ENCODE assay signal across 8 cellular contexts in the genomic region with DNA sequence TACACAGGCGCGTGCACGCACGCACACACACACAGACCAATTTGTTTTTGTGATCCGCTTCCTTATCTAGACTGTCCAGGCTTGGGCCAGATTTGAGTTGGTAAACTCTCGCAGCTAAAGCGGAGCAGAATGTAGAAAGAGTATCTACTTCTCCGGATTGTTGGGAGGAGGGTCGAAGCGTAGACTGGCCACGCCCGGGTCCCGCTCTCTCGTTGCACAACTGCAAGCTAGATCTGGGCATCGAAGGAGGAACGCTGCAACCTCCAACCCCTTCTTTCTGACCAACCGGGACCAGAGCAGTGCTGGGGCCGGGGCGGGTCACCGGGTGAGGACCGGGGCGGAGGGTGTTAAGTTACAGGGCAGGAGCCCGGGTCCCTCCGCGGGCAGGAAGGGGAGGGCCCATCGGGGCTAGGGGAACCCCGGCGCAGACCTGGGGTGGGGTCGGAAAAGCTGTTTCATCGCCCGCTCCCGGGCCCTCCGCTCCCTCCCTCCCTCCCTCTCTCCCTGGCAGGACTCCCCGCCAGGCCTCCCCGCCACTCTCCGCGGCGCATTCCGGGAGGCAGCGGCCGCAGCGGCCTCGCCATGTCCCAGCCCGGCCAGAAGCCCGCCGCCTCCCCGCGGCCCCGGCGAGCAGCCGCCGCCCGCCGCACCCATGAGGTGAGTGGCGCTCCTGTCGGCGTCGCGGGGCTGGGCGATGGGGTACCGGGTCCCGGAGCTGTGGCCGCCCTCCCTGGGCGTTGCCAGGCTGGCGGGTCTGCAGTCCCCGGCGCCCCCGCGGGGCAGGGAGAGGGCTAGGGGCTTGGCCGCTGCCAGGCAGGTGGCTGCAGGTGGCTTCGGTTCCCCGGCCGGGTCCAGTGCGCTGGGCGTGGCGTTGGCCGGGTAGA. TPM values are rescaled to one million over a fixed set of nuclear protein-coding genes. Genes with fewer than 3 reads are reported as not detected.
DNase-seq lines count a peak whose midpoint lies in the region; ATAC-seq and TF ChIP-seq lines count a peak whose summit lies in the region.

A gene with protein sequence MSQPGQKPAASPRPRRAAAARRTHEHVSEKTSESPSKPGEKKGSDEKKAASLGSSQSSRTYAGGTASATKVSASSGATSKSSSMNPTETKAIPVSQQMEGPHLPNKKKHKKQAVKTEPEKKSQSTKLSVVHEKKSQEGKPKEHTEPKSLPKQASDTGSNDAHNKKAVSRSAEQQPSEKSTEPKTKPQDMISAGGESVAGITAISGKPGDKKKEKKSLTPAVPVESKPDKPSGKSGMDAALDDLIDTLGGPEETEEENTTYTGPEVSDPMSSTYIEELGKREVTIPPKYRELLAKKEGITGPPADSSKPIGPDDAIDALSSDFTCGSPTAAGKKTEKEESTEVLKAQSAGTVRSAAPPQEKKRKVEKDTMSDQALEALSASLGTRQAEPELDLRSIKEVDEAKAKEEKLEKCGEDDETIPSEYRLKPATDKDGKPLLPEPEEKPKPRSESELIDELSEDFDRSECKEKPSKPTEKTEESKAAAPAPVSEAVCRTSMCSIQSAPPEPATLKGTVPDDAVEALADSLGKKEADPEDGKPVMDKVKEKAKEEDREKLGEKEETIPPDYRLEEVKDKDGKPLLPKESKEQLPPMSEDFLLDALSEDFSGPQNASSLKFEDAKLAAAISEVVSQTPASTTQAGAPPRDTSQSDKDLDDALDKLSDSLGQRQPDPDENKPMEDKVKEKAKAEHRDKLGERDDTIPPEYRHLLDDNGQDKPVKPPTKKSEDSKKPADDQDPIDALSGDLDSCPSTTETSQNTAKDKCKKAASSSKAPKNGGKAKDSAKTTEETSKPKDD (plus strand): TSS at position 536 of the 884 bp plus-strand sequence. CDS start 47 bp downstream, at position 583.

- in situ Hi-C loops in transverse colon (cut with MboI; ENCODE audit: low pct_ligation_motif_present in 1 of 4, low pct_unique_long_range_greater_than_20kb in 1 of 4, low sequenced_read_pairs in 3 of 4): no loop called here

- peak within 1 kb of the TSS; percentile 74 to 90 for H3K4me3 ChIP-seq in SK-N-SH (ENCODE audit: low read depth in 2 of 2, low read length in 1 of 2)
- peak within 1 kb of the TSS; percentile 72 for H3K4me3 ChIP-seq in parathyroid adenoma (ENCODE audit: low read depth, low read length)
- H3K4me3 ChIP-seq in transverse colon: peak within 1 kb of the TSS; percentile 66 to 94 (median 84)

- H3K36me3 Mint-ChIP-seq in activated naive CD4-positive, alpha-beta T cell treated with anti-CD3 and anti-CD28 coated beads, Interleukin-2, amount 50 U/mL, for 72 hours: peaks cover 4 to 11% of the 10 kb centered on the region in 2 donors
- H3K36me3 Mint-ChIP-seq in glutamatergic neuron (ENCODE audit: unreplicated experiment): no peaks in the 10 kb centered on the region

- H3F3A ChIP-seq in SK-N-SH (replicated peaks; ENCODE audit: insufficient read depth): peaks cover 21% of the 10 kb centered on the region

- DNase-seq in DMS 273 (lab: John Stamatoyannopoulos, UW; ENCODE audit: unreplicated experiment): peak; percentile 87
- peak; percentile 65 for DNase-seq in HT-29 (ENCODE audit: low spot score)
- peak; percentile 82 for DNase-seq in SK-N-SH
- DNase-seq in activated naive CD4-positive, alpha-beta T cell treated with anti-CD3 and anti-CD28 coated beads, Interleukin-2, amount 50 U/mL, for 72 hours (ENCODE audit: low spot score in 2 of 2): peak; percentile 78 to 85
- DNase-seq in glutamatergic neuron: peak; percentile 66
- peak; percentile 92 for DNase-seq in transverse colon

- peaks cover 41% of the 10 kb centered on the region for H4K20me1 ChIP-seq in SK-N-SH (ENCODE audit: insufficient read depth)

- CTCF ChIA-PET in SK-N-SH (lab: Yijun Ruan, JAX): interaction anchor here (0.7 to 1.8 kb wide), 6 partner anchors 9 to 90 kb away, joined by 3 to 7 read pairs (median 3); no protein-coding TSS in a partner anchor

- H3K79me2 ChIP-seq in SK-N-SH (ENCODE audit: insufficient read depth) (peaks cover 43% of the 10 kb centered on the region), parathyroid adenoma (peaks cover 6% of the 10 kb centered on the region)

- H3K27me3 ChIP-seq in SK-N-SH (ENCODE audit: insufficient read depth) (no peaks in the 10 kb centered on the region), parathyroid adenoma (ENCODE audit: control insufficient read depth, insufficient read depth, low read length) (no peaks in the 10 kb centered on the region), transverse colon (no peaks in the 10 kb centered on the region)

- no peak for TF ChIP-seq EP300 in SK-N-SH (IDR thresholded peaks at IDR 0.05; ENCODE audit: borderline replicate concordance in 1 of 2, low read depth in 1 of 2, low read length in 1 of 2)
- TF ChIP-seq EP300 in transverse colon (IDR thresholded peaks at IDR 0.05; ENCODE audit: low read depth): no peak

- TF ChIP-seq RAD21 in SK-N-SH (IDR thresholded peaks at IDR 0.05; ENCODE audit: low read length): no peak

- no peaks in the 10 kb centered on the region for H3K9me2 ChIP-seq in SK-N-SH

- peak; percentile 77 for TF ChIP-seq POLR2A in transverse colon (IDR thresholded peaks at IDR 0.05)

- H3K4me2 ChIP-seq in SK-N-SH: peak within 1 kb of the TSS; percentile 92
- peak within 1 kb of the TSS; percentile 73 for H3K4me2 ChIP-seq in parathyroid adenoma (ENCODE audit: low read length)

- no peaks in the 10 kb centered on the region for H3K9me3 Mint-ChIP-seq in activated naive CD4-positive, alpha-beta T cell treated with anti-CD3 and anti-CD28 coated beads, Interleukin-2, amount 50 U/mL, for 72 hours
- no peaks in the 10 kb centered on the region for H3K9me3 Mint-ChIP-seq in glutamatergic neuron (ENCODE audit: unreplicated experiment)

- H3K36me3 ChIP-seq in SK-N-SH (replicated peaks in 1 of 2; ENCODE audit: control insufficient read depth in 1 of 2, insufficient read depth in 2 of 2, low read length in 1 of 2): peaks cover 0 to 3% of the 10 kb centered on the region in 2 experiments
- H3K36me3 ChIP-seq in parathyroid adenoma (ENCODE audit: control insufficient read depth, insufficient read depth, low read length): no peaks in the 10 kb centered on the region
- H3K36me3 ChIP-seq in transverse colon: no peaks in the 10 kb centered on the region

- peaks cover 3% of the 10 kb centered on the region for H3K4me1 Mint-ChIP-seq in glutamatergic neuron (ENCODE audit: low read depth, unreplicated experiment)

- peak within 1 kb of the TSS; percentile 91 for H3K4me3 Mint-ChIP-seq in glutamatergic neuron (ENCODE audit: unreplicated experiment)

- peak; percentile 68 for ATAC-seq in GM21360 (IDR thresholded peaks at IDR 0.05; ENCODE audit: unreplicated experiment)
- peak; percentile 77 to 82 for ATAC-seq in activated naive CD4-positive, alpha-beta T cell treated with anti-CD3 and anti-CD28 coated beads, Interleukin-2, amount 50 U/mL, for 72 hours

- H3K27me3 Mint-ChIP-seq in glutamatergic neuron (ENCODE audit: unreplicated experiment): peaks cover 11% of the 10 kb centered on the region

- peak within 1 kb of the TSS; percentile 86 to 97 for H3K27ac Mint-ChIP-seq in activated naive CD4-positive, alpha-beta T cell treated with anti-CD3 and anti-CD28 coated beads, Interleukin-2, amount 50 U/mL, for 72 hours
- no peak within 1 kb of the TSS for H3K27ac Mint-ChIP-seq in glutamatergic neuron (ENCODE audit: unreplicated experiment)

- H3K9me3 ChIP-seq in SK-N-SH (no peaks in the 10 kb centered on the region), parathyroid adenoma (ENCODE audit: control insufficient read depth, low read length) (no peaks in the 10 kb centered on the region), transverse colon (no peaks in the 10 kb centered on the region)

- POLR2A ChIA-PET in SK-N-SH (lab: Yijun Ruan, JAX): no interaction called here

- H3K9ac ChIP-seq in SK-N-SH (peak within 1 kb of the TSS; percentile 97), parathyroid adenoma (peak within 1 kb of the TSS; percentile 79)

- H3K27ac ChIP-seq in SK-N-SH (ENCODE audit: low read depth in 2 of 2, low read length in 1 of 2) (peak within 1 kb of the TSS; percentile 80 to 85), parathyroid adenoma (peak within 1 kb of the TSS; percentile 92), transverse colon (peak within 1 kb of the TSS; percentile 97 to 100 (median 98))

- H2AFZ ChIP-seq in SK-N-SH (ENCODE audit: low read depth): peak within 1 kb of the TSS; percentile 72
- H2AFZ ChIP-seq in parathyroid adenoma: peak within 1 kb of the TSS; percentile 94

- intact Hi-C loops in transverse colon (cut with DNase I; ENCODE audit: low total_unique reads): loop anchor here (1.0 kb wide), 1 partner anchor 273 kb away; no protein-coding TSS in a partner anchor

- H3K4me1 ChIP-seq in SK-N-SH (ENCODE audit: control insufficient read depth in 1 of 2, insufficient read depth in 2 of 2, low read depth in 1 of 2, low read length in 1 of 2): peaks cover 4 to 7% of the 10 kb centered on the region in 2 experiments; a peak in 3 of 4 replicates
- H3K4me1 ChIP-seq in parathyroid adenoma: no peaks in the 10 kb centered on the region
- peaks cover 15 to 72% (median 40%) of the 10 kb centered on the region in 4 donors for H3K4me1 ChIP-seq in transverse colon

- TF ChIP-seq CTCF in SK-N-SH (IDR thresholded peaks at IDR 0.05) (no peak), glutamatergic neuron (IDR thresholded peaks at IDR 0.05; ENCODE audit: partially characterized antibody, unreplicated experiment) (no peak), parathyroid adenoma (IDR thresholded peaks at IDR 0.05) (no peak), transverse colon (IDR thresholded peaks at IDR 0.05) (no peak)

- 7% methylated on average over 42 of the region's 77 CpGs for WGBS in SK-N-SH (ENCODE audit: low lambda C conversion rate)
- 0% methylated on average over 13 to 33 of the region's 77 CpGs for WGBS in transverse colon (ENCODE audit: low coverage in 1 of 2), 2 donors

TF ChIP-seq in SK-N-SH, 30 proteins besides CTCF, POLR2A, EP300 and RAD21 (continues in another document):
- TF ChIP-seq NRF1 (IDR thresholded peaks at IDR 0.05; ENCODE audit: low read depth, low read length) (no peak), MXI1 (IDR thresholded peaks at IDR 0.05; ENCODE audit: low read depth, low read length) (no peak), MEF2A (IDR thresholded peaks at IDR 0.05; ENCODE audit: borderline replicate concordance, low read depth) (no peak)
- TF ChIP-seq, protein P1, sequence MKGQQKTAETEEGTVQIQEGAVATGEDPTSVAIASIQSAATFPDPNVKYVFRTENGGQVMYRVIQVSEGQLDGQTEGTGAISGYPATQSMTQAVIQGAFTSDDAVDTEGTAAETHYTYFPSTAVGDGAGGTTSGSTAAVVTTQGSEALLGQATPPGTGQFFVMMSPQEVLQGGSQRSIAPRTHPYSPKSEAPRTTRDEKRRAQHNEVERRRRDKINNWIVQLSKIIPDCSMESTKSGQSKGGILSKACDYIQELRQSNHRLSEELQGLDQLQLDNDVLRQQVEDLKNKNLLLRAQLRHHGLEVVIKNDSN (IDR thresholded peaks at IDR 0.05; ENCODE audit: borderline replicate concordance, low read depth): no peak

RNA-seq across cellular contexts. Expression of the gene that starts here (rescaled TPM):
- total RNA-seq in HT-29 (2014; rRNA removed; shearing (Covaris generic)): 35.6 and 37.2 TPM in 2 replicates
- polyA plus RNA-seq in SK-N-SH (2012; rRNA removed): 80.2 and 82.9 TPM in 2 replicates
- 95.6 and 113 TPM in 2 replicates for polyA plus RNA-seq in SK-N-SH (2012; cell fraction: cytosol; rRNA removed)
- polyA plus RNA-seq in SK-N-SH (2012; cell fraction: nucleus; rRNA removed): 53.8 and 106 TPM in 2 replicates
- total RNA-seq in activated naive CD4-positive, alpha-beta T cell treated with anti-CD3 and anti-CD28 coated beads, Interleukin-2, amount 50 U/mL, for 72 hours: 100 to 1,000 TPM in 1 of 2 donors, 10 to 100 TPM in 1; 97.5 to 169 TPM
- total RNA-seq in glutamatergic neuron (ENCODE audit: unreplicated experiment): 19.4 TPM
- total RNA-seq in transverse colon: 100 to 1,000 TPM; 237 to 556 (median 335) TPM

Comparison
In these comparisons a context has a peak if more than half of its experiments do, and no peak if none do; other contexts are left out.
1. Peak in every context shown above with its lines: DNase-seq, ATAC-seq, H3K4me3 ChIP-seq and H3K27ac ChIP-seq.